17 cellular contexts compared by ENCODE assay signal in genomic region chr1:91406773-91407389, GRCh38. TPM values are rescaled to one million over a fixed set of nuclear protein-coding genes. Genes with fewer than 3 reads are reported as not detected.
DNase-seq lines count a peak whose midpoint lies in the region; ATAC-seq and TF ChIP-seq lines count a peak whose summit lies in the region.
"Had no signal": no experiment of that assay in that cellular context is flagged by ENCODE, and none has a peak within 500 bp of the region (broad histone marks: within the 10 kb centered on the region; RNA-seq: fewer than 3 reads in every experiment).

No MANE protein-coding gene starts in this region.

- ATAC-seq in SK-N-SH treated with all-trans-retinoic acid at 6 μM for 48 hours (peak; percentile 33; the same call in 1 of the 3 replicates), HG03521 (IDR thresholded peaks at IDR 0.05; ENCODE audit: unreplicated experiment) (no peak), GM19035 (IDR thresholded peaks at IDR 0.05; ENCODE audit: unreplicated experiment) (no peak), HG02852 (IDR thresholded peaks at IDR 0.05; ENCODE audit: unreplicated experiment) (no peak)
- ATAC-seq: activated T-helper 17 cell treated with anti-CD3 and anti-CD28 coated beads, Interleukin-2, amount 50 U/mL, for 72 hours; psoas muscle had no signal

- CTCF ChIA-PET in BJ (lab: Yijun Ruan, JAX) = no interaction called here

- no peaks in the 10 kb centered on the region for H3K9me3 Mint-ChIP-seq in HFFc6
- H3K9me3 Mint-ChIP-seq: activated T-helper 17 cell treated with anti-CD3 and anti-CD28 coated beads, Interleukin-2, amount 50 U/mL, for 72 hours; central memory CD8-positive, alpha-beta T cell; immature natural killer cell had no signal

- H3K27me3 ChIP-seq in BJ (ENCODE audit: control insufficient read depth, insufficient read depth, low read length) = 0 out of 2 replicates have a peak, but pooled peaks cover 2% of the 10 kb centered on the region

- H3K4me3 Mint-ChIP-seq in HFFc6 = no peak overlapping the region
- H3K4me3 Mint-ChIP-seq: activated T-helper 17 cell treated with anti-CD3 and anti-CD28 coated beads, Interleukin-2, amount 50 U/mL, for 72 hours; central memory CD8-positive, alpha-beta T cell; immature natural killer cell had no signal

- H3K27ac Mint-ChIP-seq in HFFc6 = no peak overlapping the region
- H3K27ac Mint-ChIP-seq: activated T-helper 17 cell treated with anti-CD3 and anti-CD28 coated beads, Interleukin-2, amount 50 U/mL, for 72 hours; immature natural killer cell had no signal

- POLR2A ChIA-PET in BJ (lab: Charles Lee) = interaction anchor here (0.6 kb wide), 1 partner anchor 10 kb away, joined by 3 read pairs; no protein-coding TSS in a partner anchor

- peak; percentile 32 for TF ChIP-seq CTCF in BJ (IDR thresholded peaks at IDR 0.05; ENCODE audit: insufficient read depth, low read depth, low read length)
- TF ChIP-seq CTCF in HFFc6 (IDR thresholded peaks at IDR 0.05) = peak; percentile 65
- TF ChIP-seq CTCF in fibroblast of the aortic adventitia (IDR thresholded peaks at IDR 0.05; ENCODE audit: insufficient read depth, low read length) = peak; percentile 53

- H3K27me3 Mint-ChIP-seq in HFFc6 (ENCODE audit: insufficient read depth) = peaks cover 10% of the 10 kb centered on the region

- H3K4me3 ChIP-seq in BJ (ENCODE audit: low read depth, low read length) (no peak overlapping the region), fibroblast of the aortic adventitia (ENCODE audit: low read depth, low read length) (no peak overlapping the region)
- H3K4me3 ChIP-seq: HAP-1, psoas muscle had no signal

- H3K4me1 Mint-ChIP-seq in HFFc6 (ENCODE audit: low read depth) = peaks cover 4% of the 10 kb centered on the region; the same call in 1 of the 2 replicates
- H3K4me1 Mint-ChIP-seq: activated T-helper 17 cell treated with anti-CD3 and anti-CD28 coated beads, Interleukin-2, amount 50 U/mL, for 72 hours had no signal

- DNase-seq in BJ (ENCODE audit: low read depth) = no peak
- no peak for DNase-seq in HFFc6
- peak; percentile 32 for DNase-seq in fibroblast of the aortic adventitia (ENCODE audit: low read depth)
- no peak for DNase-seq in NCI-H510A (lab: John Stamatoyannopoulos, UW)
- DNase-seq: activated CD4-positive, alpha-beta T cell treated with anti-CD3 and anti-CD28 coated beads for 1 hour; Caco-2; immature natural killer cell; NCI-H446; psoas muscle; Right ventricle myocardium superior had no signal

- no peaks in the 10 kb centered on the region for H3K36me3 Mint-ChIP-seq in HFFc6 (ENCODE audit: low read depth)
- H3K36me3 Mint-ChIP-seq: immature natural killer cell had no signal

- H3K36me3 ChIP-seq in BJ (ENCODE audit: control insufficient read depth, insufficient read depth, low read length) = no peaks in the 10 kb centered on the region
- H3K36me3 ChIP-seq: HAP-1 had no signal

TF ChIP-seq in SK-N-SH treated with all-trans-retinoic acid at 6 μM for 48 hours, 23 proteins besides CTCF, POLR2A, EP300 and RAD21:
- no peak for TF ChIP-seq GLIS3 (CRISPR knock-in tag; IDR thresholded peaks at IDR 0.05)

RNA-seq across cellular contexts. Expression of gene HFM1, which starts 2.2 kb away (rescaled TPM):
- not detected in 2 replicates for polyA plus RNA-seq in BJ (2011; rRNA removed)
- polyA minus RNA-seq in BJ (2011; rRNA and poly(A)+ RNA removed) = not detected in 2 replicates
- not detected for total RNA-seq in HFFc6 (2021; fragmentation: NEBNext Ultra II Directional; extraction: Animal tissue kit (Norgen Biotek cat#: 25700))
- total RNA-seq in fibroblast of the aortic adventitia (ENCODE audit: low replicate concordance) = 0.49 and 2.0 TPM in 2 replicates
- total RNA-seq: activated T-helper 17 cell treated with anti-CD3 and anti-CD28 coated beads, Interleukin-2, amount 50 U/mL, for 72 hours had no signal
- polyA plus RNA-seq: immature natural killer cell had no signal
